In the genomic region with DNA sequence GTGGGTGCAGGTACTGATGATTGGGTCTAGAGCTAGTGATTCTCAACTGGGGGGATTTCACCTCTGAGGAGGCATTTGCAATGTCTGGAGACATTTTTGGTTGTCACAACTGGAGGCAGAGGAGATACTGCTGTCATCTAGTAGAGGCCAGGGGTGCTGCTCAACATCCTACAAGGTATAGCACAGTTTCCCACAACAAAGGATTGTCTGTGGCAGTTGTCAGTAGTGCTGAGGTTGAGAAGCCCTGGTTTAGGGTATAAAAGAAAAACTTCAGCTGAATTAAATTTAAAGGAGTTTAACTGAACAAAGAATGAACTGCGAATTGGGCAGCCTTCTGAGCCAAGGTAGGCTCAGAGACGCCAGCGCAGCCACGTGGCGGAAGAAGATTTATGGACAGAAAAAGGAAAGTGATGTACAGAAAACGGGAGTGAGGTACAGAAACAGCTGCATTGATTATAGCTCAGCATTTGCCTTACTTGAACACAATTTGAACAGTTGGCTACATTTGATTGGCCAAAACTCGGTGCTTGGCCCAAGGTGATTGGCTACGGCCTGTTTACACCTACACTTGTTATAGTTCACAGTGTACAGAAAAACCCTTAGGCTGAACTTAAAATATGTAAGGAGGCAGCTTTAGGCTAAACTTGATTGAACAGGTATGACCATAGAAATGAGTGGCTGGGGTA, we compare ENCODE assay signal across 1 cellular context.
TF ChIP-seq lines count a peak whose summit lies in the region.

No MANE protein-coding gene starts in this region.

TF ChIP-seq in SK-N-SH, 30 proteins besides CTCF, POLR2A, EP300 and RAD21:
- TF ChIP-seq POLR2AphosphoS5 (IDR thresholded peaks at IDR 0.05; ENCODE audit: low read depth, low read length) (no peak), YY1 (IDR thresholded peaks at IDR 0.05; ENCODE audit: low read depth) (no peak), NFIC (IDR thresholded peaks at IDR 0.05; ENCODE audit: borderline replicate concordance) (no peak), SMC3 (IDR thresholded peaks at IDR 0.05; ENCODE audit: low read depth, low read length) (no peak), RXRA (IDR thresholded peaks at IDR 0.05; ENCODE audit: borderline replicate concordance, low read depth) (no peak), FOSL2 (IDR thresholded peaks at IDR 0.05; ENCODE audit: borderline replicate concordance, low read depth) (no peak), RFX5 (IDR thresholded peaks at IDR 0.05; ENCODE audit: low read length) (no peak), TCF12 (IDR thresholded peaks at IDR 0.05) (no peak)
- TF ChIP-seq, protein P1, sequence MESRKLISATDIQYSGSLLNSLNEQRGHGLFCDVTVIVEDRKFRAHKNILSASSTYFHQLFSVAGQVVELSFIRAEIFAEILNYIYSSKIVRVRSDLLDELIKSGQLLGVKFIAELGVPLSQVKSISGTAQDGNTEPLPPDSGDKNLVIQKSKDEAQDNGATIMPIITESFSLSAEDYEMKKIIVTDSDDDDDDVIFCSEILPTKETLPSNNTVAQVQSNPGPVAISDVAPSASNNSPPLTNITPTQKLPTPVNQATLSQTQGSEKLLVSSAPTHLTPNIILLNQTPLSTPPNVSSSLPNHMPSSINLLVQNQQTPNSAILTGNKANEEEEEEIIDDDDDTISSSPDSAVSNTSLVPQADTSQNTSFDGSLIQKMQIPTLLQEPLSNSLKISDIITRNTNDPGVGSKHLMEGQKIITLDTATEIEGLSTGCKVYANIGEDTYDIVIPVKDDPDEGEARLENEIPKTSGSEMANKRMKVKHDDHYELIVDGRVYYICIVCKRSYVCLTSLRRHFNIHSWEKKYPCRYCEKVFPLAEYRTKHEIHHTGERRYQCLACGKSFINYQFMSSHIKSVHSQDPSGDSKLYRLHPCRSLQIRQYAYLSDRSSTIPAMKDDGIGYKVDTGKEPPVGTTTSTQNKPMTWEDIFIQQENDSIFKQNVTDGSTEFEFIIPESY (IDR thresholded peaks at IDR 0.05; ENCODE audit: borderline replicate concordance, low read depth): no peak
- TF ChIP-seq, protein P2, sequence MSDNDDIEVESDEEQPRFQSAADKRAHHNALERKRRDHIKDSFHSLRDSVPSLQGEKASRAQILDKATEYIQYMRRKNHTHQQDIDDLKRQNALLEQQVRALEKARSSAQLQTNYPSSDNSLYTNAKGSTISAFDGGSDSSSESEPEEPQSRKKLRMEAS (IDR thresholded peaks at IDR 0.05; ENCODE audit: low read depth): no peak
- TF ChIP-seq, protein P3, sequence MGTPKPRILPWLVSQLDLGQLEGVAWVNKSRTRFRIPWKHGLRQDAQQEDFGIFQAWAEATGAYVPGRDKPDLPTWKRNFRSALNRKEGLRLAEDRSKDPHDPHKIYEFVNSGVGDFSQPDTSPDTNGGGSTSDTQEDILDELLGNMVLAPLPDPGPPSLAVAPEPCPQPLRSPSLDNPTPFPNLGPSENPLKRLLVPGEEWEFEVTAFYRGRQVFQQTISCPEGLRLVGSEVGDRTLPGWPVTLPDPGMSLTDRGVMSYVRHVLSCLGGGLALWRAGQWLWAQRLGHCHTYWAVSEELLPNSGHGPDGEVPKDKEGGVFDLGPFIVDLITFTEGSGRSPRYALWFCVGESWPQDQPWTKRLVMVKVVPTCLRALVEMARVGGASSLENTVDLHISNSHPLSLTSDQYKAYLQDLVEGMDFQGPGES (IDR thresholded peaks at IDR 0.05; ENCODE audit: low read depth, low read length): no peak
- TF ChIP-seq, protein P4, sequence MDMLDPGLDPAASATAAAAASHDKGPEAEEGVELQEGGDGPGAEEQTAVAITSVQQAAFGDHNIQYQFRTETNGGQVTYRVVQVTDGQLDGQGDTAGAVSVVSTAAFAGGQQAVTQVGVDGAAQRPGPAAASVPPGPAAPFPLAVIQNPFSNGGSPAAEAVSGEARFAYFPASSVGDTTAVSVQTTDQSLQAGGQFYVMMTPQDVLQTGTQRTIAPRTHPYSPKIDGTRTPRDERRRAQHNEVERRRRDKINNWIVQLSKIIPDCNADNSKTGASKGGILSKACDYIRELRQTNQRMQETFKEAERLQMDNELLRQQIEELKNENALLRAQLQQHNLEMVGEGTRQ (IDR thresholded peaks at IDR 0.05; ENCODE audit: borderline replicate concordance, low read depth, low read length): no peak
- TF ChIP-seq, protein P5, sequence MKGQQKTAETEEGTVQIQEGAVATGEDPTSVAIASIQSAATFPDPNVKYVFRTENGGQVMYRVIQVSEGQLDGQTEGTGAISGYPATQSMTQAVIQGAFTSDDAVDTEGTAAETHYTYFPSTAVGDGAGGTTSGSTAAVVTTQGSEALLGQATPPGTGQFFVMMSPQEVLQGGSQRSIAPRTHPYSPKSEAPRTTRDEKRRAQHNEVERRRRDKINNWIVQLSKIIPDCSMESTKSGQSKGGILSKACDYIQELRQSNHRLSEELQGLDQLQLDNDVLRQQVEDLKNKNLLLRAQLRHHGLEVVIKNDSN (IDR thresholded peaks at IDR 0.05; ENCODE audit: borderline replicate concordance, low read depth): no peak
- TF ChIP-seq, protein P6, sequence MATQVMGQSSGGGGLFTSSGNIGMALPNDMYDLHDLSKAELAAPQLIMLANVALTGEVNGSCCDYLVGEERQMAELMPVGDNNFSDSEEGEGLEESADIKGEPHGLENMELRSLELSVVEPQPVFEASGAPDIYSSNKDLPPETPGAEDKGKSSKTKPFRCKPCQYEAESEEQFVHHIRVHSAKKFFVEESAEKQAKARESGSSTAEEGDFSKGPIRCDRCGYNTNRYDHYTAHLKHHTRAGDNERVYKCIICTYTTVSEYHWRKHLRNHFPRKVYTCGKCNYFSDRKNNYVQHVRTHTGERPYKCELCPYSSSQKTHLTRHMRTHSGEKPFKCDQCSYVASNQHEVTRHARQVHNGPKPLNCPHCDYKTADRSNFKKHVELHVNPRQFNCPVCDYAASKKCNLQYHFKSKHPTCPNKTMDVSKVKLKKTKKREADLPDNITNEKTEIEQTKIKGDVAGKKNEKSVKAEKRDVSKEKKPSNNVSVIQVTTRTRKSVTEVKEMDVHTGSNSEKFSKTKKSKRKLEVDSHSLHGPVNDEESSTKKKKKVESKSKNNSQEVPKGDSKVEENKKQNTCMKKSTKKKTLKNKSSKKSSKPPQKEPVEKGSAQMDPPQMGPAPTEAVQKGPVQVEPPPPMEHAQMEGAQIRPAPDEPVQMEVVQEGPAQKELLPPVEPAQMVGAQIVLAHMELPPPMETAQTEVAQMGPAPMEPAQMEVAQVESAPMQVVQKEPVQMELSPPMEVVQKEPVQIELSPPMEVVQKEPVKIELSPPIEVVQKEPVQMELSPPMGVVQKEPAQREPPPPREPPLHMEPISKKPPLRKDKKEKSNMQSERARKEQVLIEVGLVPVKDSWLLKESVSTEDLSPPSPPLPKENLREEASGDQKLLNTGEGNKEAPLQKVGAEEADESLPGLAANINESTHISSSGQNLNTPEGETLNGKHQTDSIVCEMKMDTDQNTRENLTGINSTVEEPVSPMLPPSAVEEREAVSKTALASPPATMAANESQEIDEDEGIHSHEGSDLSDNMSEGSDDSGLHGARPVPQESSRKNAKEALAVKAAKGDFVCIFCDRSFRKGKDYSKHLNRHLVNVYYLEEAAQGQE (IDR thresholded peaks at IDR 0.05; ENCODE audit: low read depth, low read length): no peak
TF ChIP-seq in SK-N-SH: peak in this region for 0.
